1 cellular context compared by ENCODE assay signal in genomic region chr6:43174263-43175112, GRCh38.
TF ChIP-seq lines count a peak whose summit lies in the region.

No MANE protein-coding gene starts in this region.

TF ChIP-seq in WTC11, 78 proteins besides CTCF, POLR2A, EP300 and RAD21 (continued from another document):
- TF ChIP-seq ZNF532 (CRISPR knock-in tag; IDR thresholded peaks at IDR 0.05; ENCODE audit: borderline replicate concordance): 0 out of 2 replicates have a peak, but pooled peaks have one; percentile 58
- TF ChIP-seq NFATC4 (CRISPR knock-in tag; IDR thresholded peaks at IDR 0.05): peak; percentile 44; the same call in 1 of the 2 replicates
- TF ChIP-seq RORB (CRISPR knock-in tag; IDR thresholded peaks at IDR 0.05): no peak
- TF ChIP-seq, protein P1, sequence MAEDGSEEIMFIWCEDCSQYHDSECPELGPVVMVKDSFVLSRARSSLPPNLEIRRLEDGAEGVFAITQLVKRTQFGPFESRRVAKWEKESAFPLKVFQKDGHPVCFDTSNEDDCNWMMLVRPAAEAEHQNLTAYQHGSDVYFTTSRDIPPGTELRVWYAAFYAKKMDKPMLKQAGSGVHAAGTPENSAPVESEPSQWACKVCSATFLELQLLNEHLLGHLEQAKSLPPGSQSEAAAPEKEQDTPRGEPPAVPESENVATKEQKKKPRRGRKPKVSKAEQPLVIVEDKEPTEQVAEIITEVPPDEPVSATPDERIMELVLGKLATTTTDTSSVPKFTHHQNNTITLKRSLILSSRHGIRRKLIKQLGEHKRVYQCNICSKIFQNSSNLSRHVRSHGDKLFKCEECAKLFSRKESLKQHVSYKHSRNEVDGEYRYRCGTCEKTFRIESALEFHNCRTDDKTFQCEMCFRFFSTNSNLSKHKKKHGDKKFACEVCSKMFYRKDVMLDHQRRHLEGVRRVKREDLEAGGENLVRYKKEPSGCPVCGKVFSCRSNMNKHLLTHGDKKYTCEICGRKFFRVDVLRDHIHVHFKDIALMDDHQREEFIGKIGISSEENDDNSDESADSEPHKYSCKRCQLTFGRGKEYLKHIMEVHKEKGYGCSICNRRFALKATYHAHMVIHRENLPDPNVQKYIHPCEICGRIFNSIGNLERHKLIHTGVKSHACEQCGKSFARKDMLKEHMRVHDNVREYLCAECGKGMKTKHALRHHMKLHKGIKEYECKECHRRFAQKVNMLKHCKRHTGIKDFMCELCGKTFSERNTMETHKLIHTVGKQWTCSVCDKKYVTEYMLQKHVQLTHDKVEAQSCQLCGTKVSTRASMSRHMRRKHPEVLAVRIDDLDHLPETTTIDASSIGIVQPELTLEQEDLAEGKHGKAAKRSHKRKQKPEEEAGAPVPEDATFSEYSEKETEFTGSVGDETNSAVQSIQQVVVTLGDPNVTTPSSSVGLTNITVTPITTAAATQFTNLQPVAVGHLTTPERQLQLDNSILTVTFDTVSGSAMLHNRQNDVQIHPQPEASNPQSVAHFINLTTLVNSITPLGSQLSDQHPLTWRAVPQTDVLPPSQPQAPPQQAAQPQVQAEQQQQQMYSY (CRISPR knock-in tag; IDR thresholded peaks at IDR 0.05): no peak
- peak; percentile 97 for TF ChIP-seq NFYB (CRISPR knock-in tag; conservative IDR thresholded peaks at IDR 0.05; ENCODE audit: low read depth)
- peak; percentile 12; the same call in 1 of the 2 replicates for TF ChIP-seq SP1 (CRISPR knock-in tag; conservative IDR thresholded peaks at IDR 0.05)
- TF ChIP-seq HMGA2 (CRISPR knock-in tag; IDR thresholded peaks at IDR 0.05): no peak; the same call in 1 of the 2 replicates
- TF ChIP-seq, protein P2, sequence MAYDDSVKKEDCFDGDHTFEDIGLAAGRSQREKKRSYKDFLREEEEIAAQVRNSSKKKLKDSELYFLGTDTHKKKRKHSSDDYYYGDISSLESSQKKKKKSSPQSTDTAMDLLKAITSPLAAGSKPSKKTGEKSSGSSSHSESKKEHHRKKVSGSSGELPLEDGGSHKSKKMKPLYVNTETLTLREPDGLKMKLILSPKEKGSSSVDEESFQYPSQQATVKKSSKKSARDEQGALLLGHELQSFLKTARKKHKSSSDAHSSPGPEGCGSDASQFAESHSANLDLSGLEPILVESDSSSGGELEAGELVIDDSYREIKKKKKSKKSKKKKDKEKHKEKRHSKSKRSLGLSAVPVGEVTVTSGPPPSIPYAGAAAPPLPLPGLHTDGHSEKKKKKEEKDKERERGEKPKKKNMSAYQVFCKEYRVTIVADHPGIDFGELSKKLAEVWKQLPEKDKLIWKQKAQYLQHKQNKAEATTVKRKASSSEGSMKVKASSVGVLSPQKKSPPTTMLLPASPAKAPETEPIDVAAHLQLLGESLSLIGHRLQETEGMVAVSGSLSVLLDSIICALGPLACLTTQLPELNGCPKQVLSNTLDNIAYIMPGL (CRISPR knock-in tag; IDR thresholded peaks at IDR 0.05): 0 out of 2 replicates have a peak, but pooled peaks have one; percentile 34
- TF ChIP-seq ZNF263 (CRISPR knock-in tag; IDR thresholded peaks at IDR 0.05; ENCODE audit: low read depth): peak; percentile 75; the same call in 1 of the 2 replicates
- TF ChIP-seq ETV6 (CRISPR knock-in tag; IDR thresholded peaks at IDR 0.05): 0 out of 2 replicates have a peak, but pooled peaks have one; percentile 14
- TF ChIP-seq ZMAT4 (CRISPR knock-in tag; IDR thresholded peaks at IDR 0.05): no peak
- TF ChIP-seq TEAD1 (CRISPR knock-in tag; IDR thresholded peaks at IDR 0.05): 0 out of 2 replicates have a peak, but pooled peaks have one; percentile 38
